8 cellular contexts compared by ENCODE assay signal in the genomic region with DNA sequence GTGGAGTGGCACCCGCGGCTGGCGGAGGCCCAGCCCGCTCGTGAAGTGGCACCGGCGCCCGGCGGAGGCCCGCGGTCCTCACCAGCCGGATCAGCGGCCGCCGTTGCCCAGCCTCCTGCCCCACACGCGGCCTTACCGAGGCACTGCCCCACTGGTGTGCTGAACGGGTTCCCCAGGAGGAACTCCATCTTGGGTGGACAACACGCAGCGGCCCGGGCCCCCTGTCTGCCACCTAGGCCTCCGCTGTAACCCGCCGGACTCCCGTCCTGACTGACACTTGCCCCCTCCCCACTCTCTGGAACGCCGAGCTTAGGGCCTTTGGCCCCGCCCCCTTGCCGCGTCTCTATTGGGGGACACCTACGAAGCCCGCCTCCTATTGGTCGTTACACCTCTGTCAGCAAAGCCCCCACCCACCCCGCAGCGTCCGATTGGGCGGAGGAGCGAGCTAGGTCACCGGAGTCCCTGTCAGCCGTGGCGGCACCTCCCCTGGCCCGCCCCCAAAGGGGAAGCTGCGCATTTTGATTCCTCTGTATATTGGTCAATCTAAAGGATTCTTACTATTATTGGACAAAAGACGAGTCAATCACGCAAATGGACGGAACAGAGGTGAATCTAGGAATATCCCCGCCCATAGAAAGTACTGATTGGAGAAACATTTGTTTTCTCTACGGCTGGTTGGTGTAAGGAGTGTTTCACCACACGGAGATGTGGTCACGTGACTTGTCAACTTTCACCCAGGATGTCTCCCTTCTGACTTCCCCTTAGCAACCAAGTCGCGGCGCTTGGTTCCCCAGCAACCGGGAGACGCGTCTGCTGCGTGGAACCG. TPM values are rescaled to one million over a fixed set of nuclear protein-coding genes. Genes with fewer than 3 reads are reported as not detected.
DNase-seq lines count a peak whose midpoint lies in the region; ATAC-seq, FAIRE-seq and TF ChIP-seq lines count a peak whose summit lies in the region.

Gene DRC3 (plus strand): TSS at position 737 of the 826 bp plus-strand sequence. CDS start 4,737 bp downstream, outside the sequence.
Gene TOM1L2 (minus strand): TSS at position 275 of the 826 bp plus-strand sequence. CDS start 87 bp downstream, at position 188.

- intact Hi-C loops in pancreas (cut with DNase I): no loop called here
- intact Hi-C loops in tibial artery (cut with DNase I; ENCODE audit: low total_unique reads): no loop called here

- H3K4me1 ChIP-seq in adipocyte (ENCODE audit: control insufficient read depth, insufficient read depth, low read length): peaks cover 25% of the 10 kb centered on the region
- H3K4me1 ChIP-seq in cardiac muscle cell (ENCODE audit: low read depth): peaks cover 7% of the 10 kb centered on the region
- peaks cover 5 to 14% (median 12%) of the 10 kb centered on the region in 3 donors for H3K4me1 ChIP-seq in pancreas
- H3K4me1 ChIP-seq in tibial artery: peaks cover 0 to 35% (median 25%) of the 10 kb centered on the region in 4 donors

- peak within 1 kb of the TSS; percentile 95 for H3K4me3 ChIP-seq in adipocyte (ENCODE audit: low read length)
- H3K4me3 ChIP-seq in cardiac muscle cell: peak within 1 kb of the TSS; percentile 72
- H3K4me3 ChIP-seq in pancreas: peak within 1 kb of the TSS; percentile 82 to 93 (median 90)
- H3K4me3 ChIP-seq in tibial artery: peak within 1 kb of the TSS; percentile 78 to 83

- DNase-seq in GM12891 (ENCODE audit: insufficient read length, low spot score) (peak; percentile 97), NCI-H1417 treated with DMSO at 0.1 percent for 48 hours (lab: John Stamatoyannopoulos, UW) (peak; percentile 93), SW 1271 (lab: John Stamatoyannopoulos, UW) (peak; percentile 100), adipocyte (ENCODE audit: low read depth) (peak; percentile 100), cardiac muscle cell (ENCODE audit: low read depth in 1 of 2, low spot score in 1 of 2) (peak; percentile 100), pancreas (peak; percentile 98 to 100 (median 100)), tibial artery (peak; percentile 100)

- no peaks in the 10 kb centered on the region for H3K9me3 ChIP-seq in adipocyte (ENCODE audit: control insufficient read depth, low read length)
- no peaks in the 10 kb centered on the region for H3K9me3 ChIP-seq in cardiac muscle cell (ENCODE audit: low read depth)
- H3K9me3 ChIP-seq in pancreas: no peaks in the 10 kb centered on the region
- no peaks in the 10 kb centered on the region for H3K9me3 ChIP-seq in tibial artery

- H3K27me3 ChIP-seq in adipocyte (replicated peaks; ENCODE audit: control insufficient read depth, insufficient read depth, low read length) (no peaks in the 10 kb centered on the region), cardiac muscle cell (no peaks in the 10 kb centered on the region), pancreas (no peaks in the 10 kb centered on the region), tibial artery (no peaks in the 10 kb centered on the region)

- 0 to 1% methylated on average over 52 to 59 of the region's 59 CpGs for WGBS in pancreas, 2 donors

- TF ChIP-seq CTCF in cardiac muscle cell (IDR thresholded peaks at IDR 0.05; ENCODE audit: low read depth, low read length) (no peak), pancreas (IDR thresholded peaks at IDR 0.05) (peak in 2 of 4 donors; percentile 5 to 9), tibial artery (IDR thresholded peaks at IDR 0.05) (peak; percentile 7 to 33)

- H3K9ac ChIP-seq in adipocyte (ENCODE audit: low read length): peak within 1 kb of the TSS; percentile 90

- H3K27ac ChIP-seq in cardiac muscle cell (peak within 1 kb of the TSS; percentile 71), pancreas (peak within 1 kb of the TSS; percentile 92 to 97 (median 95)), tibial artery (peak within 1 kb of the TSS; percentile 83 to 88)

- no peaks in the 10 kb centered on the region for H3K36me3 ChIP-seq in adipocyte (ENCODE audit: control insufficient read depth, insufficient read depth, low read length, severe bottlenecking)
- H3K36me3 ChIP-seq in cardiac muscle cell: no peaks in the 10 kb centered on the region
- no peaks in the 10 kb centered on the region for H3K36me3 ChIP-seq in pancreas
- peaks cover 0 to 4% (median 0%) of the 10 kb centered on the region in 3 donors for H3K36me3 ChIP-seq in tibial artery

- peak; percentile 95 for ATAC-seq in HG02798 (IDR thresholded peaks at IDR 0.05; ENCODE audit: poor library complexity, unreplicated experiment)
- ATAC-seq in pancreas: peak; percentile 93 to 97 (median 94)

- TF ChIP-seq POLR2A in GM12891 (IDR thresholded peaks at IDR 0.05; ENCODE audit: low read depth, low read length): peak; percentile 50; the same call in 1 of the 2 replicates

- FAIRE-seq in GM12891 (lab: Jason Lieb, UNC): peak; percentile 100
- FAIRE-seq in pancreas (lab: Jason Lieb, UNC): peak; percentile 99

TF ChIP-seq in GM12891, 5 proteins besides CTCF, POLR2A, EP300 and RAD21:
- TF ChIP-seq POU2F2 (IDR thresholded peaks at IDR 0.05; ENCODE audit: low read depth, low read length) (peak; percentile 34; the same call in 1 of the 2 replicates), SPI1 (IDR thresholded peaks at IDR 0.05; ENCODE audit: low read depth, low read length) (peak; percentile 73), PAX5 (IDR thresholded peaks at IDR 0.05; ENCODE audit: insufficient read depth, low read length, severe bottlenecking) (no peak), POLR2AphosphoS5 (IDR thresholded peaks at IDR 0.05; ENCODE audit: low read depth, low read length) (0 out of 2 replicates have a peak, but pooled peaks have one; percentile 34), TAF1 (IDR thresholded peaks at IDR 0.05; ENCODE audit: low read depth, low read length) (peak; percentile 45; the same call in 1 of the 2 replicates)

RNA-seq across cellular contexts. Expression of gene DRC3, which starts in this region (rescaled TPM):
- 0.62 TPM for polyA plus RNA-seq in GM12891 (2012; ENCODE audit: low read depth, missing spikeins)
- total RNA-seq in cardiac muscle cell: 0.18 and 0.21 TPM in 2 replicates
- 2.4 and 4.1 TPM in 2 replicates for polyA plus RNA-seq in cardiac muscle cell
- total RNA-seq in pancreas: 1 to 10 TPM; 2.1 to 5.3 (median 2.7) TPM
- 10 to 100 TPM; 10.7 to 19.3 TPM for polyA plus RNA-seq in pancreas

RNA-seq across cellular contexts. Expression of gene TOM1L2, which starts in this region (rescaled TPM):
- 7.3 TPM for polyA plus RNA-seq in GM12891 (2012; ENCODE audit: low read depth, missing spikeins)
- total RNA-seq in cardiac muscle cell (49.9 and 145 TPM in 2 replicates), pancreas (10 to 100 TPM; 20.3 to 28.2 (median 22.2) TPM)
- polyA plus RNA-seq in cardiac muscle cell (46.4 and 55.2 TPM in 2 replicates), pancreas (10 to 100 TPM; 21.7 to 26.2 TPM)

Comparison
In these comparisons a context has a peak if more than half of its experiments do, and no peak if none do; other contexts are left out.
1. Peak in every context shown above with its lines: DNase-seq, ATAC-seq, H3K4me3 ChIP-seq and H3K27ac ChIP-seq.